In genomic region chr1:107842241-107842640, GRCh38 we compare ENCODE assay signal across 17 cellular contexts.
DNase-seq lines count a peak whose midpoint lies in the region; ATAC-seq, FAIRE-seq and TF ChIP-seq lines count a peak whose summit lies in the region.
"Had no signal": no experiment of that assay in that cellular context is flagged by ENCODE, and none has a peak within 500 bp of the region (broad histone marks: within the 10 kb centered on the region; RNA-seq: fewer than 3 reads in every experiment).

No MANE protein-coding gene starts in this region.

- peaks cover 9% of the 10 kb centered on the region for H3K36me3 Mint-ChIP-seq in CD4-positive, CD25-positive, alpha-beta regulatory T cell
- H3K36me3 Mint-ChIP-seq in IgD-negative memory B cell = peaks cover 13% of the 10 kb centered on the region
- H3K36me3 Mint-ChIP-seq in activated naive CD8-positive, alpha-beta T cell treated with anti-CD3 and anti-CD28 coated beads, Interleukin-2, amount 10 ng/mL, durations not matched to agents 7 days and 5 days = peaks cover 25% of the 10 kb centered on the region
- H3K36me3 Mint-ChIP-seq in naive thymus-derived CD4-positive, alpha-beta T cell = peaks cover 3 to 13% (median 7%) of the 10 kb centered on the region in 5 donors

- POLR2A ChIA-PET in activated naive CD8-positive, alpha-beta T cell treated with anti-CD3 and anti-CD28 coated beads, Interleukin-2, amount 10 ng/mL, durations not matched to agents 7 days and 5 days (lab: Charles Lee) = interaction anchor here (1.0 kb wide), 1 partner anchor 13 kb away, joined by 4 read pairs; no protein-coding TSS in a partner anchor
- POLR2A ChIA-PET in naive thymus-derived CD4-positive, alpha-beta T cell (lab: Charles Lee) = interaction anchor here (0.7 kb wide), 1 partner anchor 91 kb away, joined by 3 read pairs; no protein-coding TSS in a partner anchor

- H3K4me1 ChIP-seq in CD4-positive, CD25-positive, alpha-beta regulatory T cell (ENCODE audit: control insufficient read depth, insufficient read depth, low read length, poor library complexity, severe bottlenecking) = peaks cover 49% of the 10 kb centered on the region
- peaks cover 32 to 53% of the 10 kb centered on the region in 2 donors for H3K4me1 ChIP-seq in naive thymus-derived CD4-positive, alpha-beta T cell (ENCODE audit: control insufficient read depth in 2 of 2, insufficient read depth in 2 of 2, low read length in 2 of 2)

- H3K27me3 Mint-ChIP-seq in CD4-positive, CD25-positive, alpha-beta regulatory T cell = no peaks in the 10 kb centered on the region
- peaks cover 2% of the 10 kb centered on the region for H3K27me3 Mint-ChIP-seq in IgD-negative memory B cell
- no peaks in the 10 kb centered on the region for H3K27me3 Mint-ChIP-seq in activated naive CD8-positive, alpha-beta T cell treated with anti-CD3 and anti-CD28 coated beads, Interleukin-2, amount 10 ng/mL, durations not matched to agents 7 days and 5 days
- H3K27me3 Mint-ChIP-seq in naive thymus-derived CD4-positive, alpha-beta T cell = no peaks in the 10 kb centered on the region
- H3K27me3 Mint-ChIP-seq: activated CD4-positive, alpha-beta T cell treated with anti-CD3 and anti-CD28 coated beads, Interleukin-2, amount 10 ng/mL, durations not matched to agents 7 days and 5 days had no signal

- no peaks in the 10 kb centered on the region for H3K9me3 ChIP-seq in CD4-positive, CD25-positive, alpha-beta regulatory T cell (ENCODE audit: control insufficient read depth in 2 of 2, low read length in 2 of 2)
- no peaks in the 10 kb centered on the region for H3K9me3 ChIP-seq in naive thymus-derived CD4-positive, alpha-beta T cell (ENCODE audit: control insufficient read depth in 2 of 3, low read length in 3 of 3)

- peak overlapping the region; percentile 51 for H3K4me3 ChIP-seq in CD4-positive, CD25-positive, alpha-beta regulatory T cell (ENCODE audit: low read depth, low read length)
- H3K4me3 ChIP-seq in naive thymus-derived CD4-positive, alpha-beta T cell (ENCODE audit: low read length) = no peak overlapping the region

- H3K36me3 ChIP-seq in CD4-positive, CD25-positive, alpha-beta regulatory T cell (ENCODE audit: control insufficient read depth, insufficient read depth, low read length) = no peaks in the 10 kb centered on the region
- no peaks in the 10 kb centered on the region for H3K36me3 ChIP-seq in naive thymus-derived CD4-positive, alpha-beta T cell (ENCODE audit: control insufficient read depth in 2 of 3, insufficient read depth in 3 of 3, low read length in 3 of 3)

- no peak for FAIRE-seq in GM12892 (lab: Jason Lieb, UNC)
- FAIRE-seq: HepG2 had no signal

- H3K9me3 Mint-ChIP-seq in CD4-positive, CD25-positive, alpha-beta regulatory T cell = peaks cover 0 to 17% (median 8%) of the 10 kb centered on the region in 7 donors
- H3K9me3 Mint-ChIP-seq in IgD-negative memory B cell = peaks cover 2 to 13% (median 2%) of the 10 kb centered on the region in 3 donors
- peaks cover 7% of the 10 kb centered on the region for H3K9me3 Mint-ChIP-seq in activated naive CD8-positive, alpha-beta T cell treated with anti-CD3 and anti-CD28 coated beads, Interleukin-2, amount 10 ng/mL, durations not matched to agents 7 days and 5 days
- H3K9me3 Mint-ChIP-seq in naive thymus-derived CD4-positive, alpha-beta T cell = peaks cover 0 to 11% (median 5%) of the 10 kb centered on the region in 11 donors

- ATAC-seq in CD4-positive, CD25-positive, alpha-beta regulatory T cell (ENCODE audit: low read depth in 2 of 2) = peak; percentile 31 to 34
- peak; percentile 41 for ATAC-seq in activated naive CD8-positive, alpha-beta T cell treated with anti-CD3 and anti-CD28 coated beads, Interleukin-2, amount 10 ng/mL, durations not matched to agents 7 days and 5 days (ENCODE audit: low read depth)
- peak; percentile 14 for ATAC-seq in naive thymus-derived CD4-positive, alpha-beta T cell
- no peak for ATAC-seq in GM21447 (IDR thresholded peaks at IDR 0.05; ENCODE audit: unreplicated experiment)
- ATAC-seq: HepG2, Panc1, right cardiac atrium had no signal

- intact Hi-C loops in naive thymus-derived CD4-positive, alpha-beta T cell (cut with micrococcal nuclease) = loop anchor here (5.0 kb wide), 3 partner anchors 40 to 120 kb away; no protein-coding TSS in a partner anchor

- H3K27ac Mint-ChIP-seq in CD4-positive, CD25-positive, alpha-beta regulatory T cell = peak overlapping the region; percentile 76 to 79 (median 78)
- peak overlapping the region in 2 of 3 donors; percentile 20 to 79 for H3K27ac Mint-ChIP-seq in IgD-negative memory B cell
- H3K27ac Mint-ChIP-seq in activated naive CD8-positive, alpha-beta T cell treated with anti-CD3 and anti-CD28 coated beads, Interleukin-2, amount 10 ng/mL, durations not matched to agents 7 days and 5 days = peak overlapping the region; percentile 11
- peak overlapping the region; percentile 4 to 81 (median 55) for H3K27ac Mint-ChIP-seq in naive thymus-derived CD4-positive, alpha-beta T cell
- H3K27ac Mint-ChIP-seq: activated CD4-positive, alpha-beta T cell treated with anti-CD3 and anti-CD28 coated beads, Interleukin-2, amount 10 ng/mL, durations not matched to agents 7 days and 5 days; T-helper 1 cell treated with Interleukin-12 subunit alpha and Interleukin-12 subunit beta and Interleukin-4 antibody, amounts not matched to agents 30 μg/mL and 1 μg/mL, for 36 hours had no signal

- peak overlapping the region; percentile 47 to 66 (median 54) for H3K4me3 Mint-ChIP-seq in CD4-positive, CD25-positive, alpha-beta regulatory T cell
- peak overlapping the region; percentile 31 to 87 (median 64) for H3K4me3 Mint-ChIP-seq in IgD-negative memory B cell
- peak overlapping the region; percentile 37 for H3K4me3 Mint-ChIP-seq in activated naive CD8-positive, alpha-beta T cell treated with anti-CD3 and anti-CD28 coated beads, Interleukin-2, amount 10 ng/mL, durations not matched to agents 7 days and 5 days
- peak overlapping the region in 8 of 10 donors; percentile 8 to 72 (median 49) for H3K4me3 Mint-ChIP-seq in naive thymus-derived CD4-positive, alpha-beta T cell
- H3K4me3 Mint-ChIP-seq: activated CD4-positive, alpha-beta T cell treated with anti-CD3 and anti-CD28 coated beads, Interleukin-2, amount 10 ng/mL, durations not matched to agents 7 days and 5 days; T-helper 1 cell treated with Interleukin-12 subunit alpha and Interleukin-12 subunit beta and Interleukin-4 antibody, amounts not matched to agents 30 μg/mL and 1 μg/mL, for 36 hours had no signal

- in situ Hi-C loops in GM13976 (cut with MboI; ENCODE audit: low sequenced_read_pairs, unreplicated experiment) = no loop called here

- DNase-seq in CD4-positive, CD25-positive, alpha-beta regulatory T cell = no peak
- DNase-seq in activated naive CD8-positive, alpha-beta T cell treated with anti-CD3 and anti-CD28 coated beads, Interleukin-2, amount 10 ng/mL, durations not matched to agents 7 days and 5 days = no peak
- DNase-seq in naive thymus-derived CD4-positive, alpha-beta T cell = peak in 2 of 9 donors; percentile 10 to 26
- DNase-seq in GM13976 (ENCODE audit: low spot score) = no peak
- DNase-seq in GM12892 (ENCODE audit: insufficient read length) = no peak
- DNase-seq: activated CD4-positive, alpha-beta T cell treated with anti-CD3 and anti-CD28 coated beads, Interleukin-2, amount 10 ng/mL, durations not matched to agents 7 days and 5 days; activated gamma-delta T cell; C1 segment of cervical spinal cord; EL; head of caudate nucleus; NCI-H1105; right cardiac atrium had no signal

- peaks cover 62 to 89% (median 69%) of the 10 kb centered on the region in 4 donors for H3K4me1 Mint-ChIP-seq in CD4-positive, CD25-positive, alpha-beta regulatory T cell
- H3K4me1 Mint-ChIP-seq in IgD-negative memory B cell = peaks cover 60 to 77% (median 67%) of the 10 kb centered on the region in 3 donors
- H3K4me1 Mint-ChIP-seq in activated naive CD8-positive, alpha-beta T cell treated with anti-CD3 and anti-CD28 coated beads, Interleukin-2, amount 10 ng/mL, durations not matched to agents 7 days and 5 days = peaks cover 48% of the 10 kb centered on the region
- peaks cover 34 to 78% (median 51%) of the 10 kb centered on the region in 7 donors for H3K4me1 Mint-ChIP-seq in naive thymus-derived CD4-positive, alpha-beta T cell

- CTCF ChIA-PET in naive thymus-derived CD4-positive, alpha-beta T cell (lab: Charles Lee) = interaction anchor here (0.5 kb wide), 1 partner anchor 80 kb away, joined by 3 read pairs; no protein-coding TSS in a partner anchor

- TF ChIP-seq CTCF in GM13976 (IDR thresholded peaks at IDR 0.05; ENCODE audit: borderline replicate concordance, control extremely low read depth, extremely low read depth, insufficient read depth, missing control alignments) = no peak

- H3K27ac ChIP-seq in CD4-positive, CD25-positive, alpha-beta regulatory T cell (ENCODE audit: insufficient read depth, low read length, poor library complexity, severe bottlenecking) = peak overlapping the region; percentile 48
- H3K27ac ChIP-seq in naive thymus-derived CD4-positive, alpha-beta T cell (ENCODE audit: low read depth, low read length) = no peak overlapping the region

- no peak for TF ChIP-seq POLR2A in GM12892 (IDR thresholded peaks at IDR 0.05; ENCODE audit: low read depth, low read length)

- H3K27me3 ChIP-seq in CD4-positive, CD25-positive, alpha-beta regulatory T cell (ENCODE audit: control insufficient read depth, insufficient read depth, low read length) = no peaks in the 10 kb centered on the region
- H3K27me3 ChIP-seq in naive thymus-derived CD4-positive, alpha-beta T cell (ENCODE audit: control insufficient read depth in 2 of 2, insufficient read depth in 2 of 2, low read length in 2 of 2) = no peaks in the 10 kb centered on the region

Comparison
In these comparisons a context has a peak if more than half of its experiments do, and no peak if none do; other contexts are left out.
1. H3K27ac Mint-ChIP-seq: peak in every context shown above with its lines; median percentile 78 in CD4-positive, CD25-positive, alpha-beta regulatory T cell; 55 in naive thymus-derived CD4-positive, alpha-beta T cell; 50 in IgD-negative memory B cell; 11 in activated naive CD8-positive, alpha-beta T cell treated with anti-CD3 and anti-CD28 coated beads, Interleukin-2, amount 10 ng/mL, durations not matched to agents 7 days and 5 days.